In genomic region chr4:184976348-184976747, GRCh38 we compare ENCODE assay signal across 2 cellular contexts. TPM values are rescaled to one million over a fixed set of nuclear protein-coding genes. Genes with fewer than 3 reads are reported as not detected.
"Had no signal": no experiment of that assay in that cellular context is flagged by ENCODE, and none has a peak within 500 bp of the region (broad histone marks: within the 10 kb centered on the region; RNA-seq: fewer than 3 reads in every experiment).

No MANE protein-coding gene starts in this region.

RNA-seq across cellular contexts. Expression of gene HELT, which starts 41.9 kb away (rescaled TPM):
- total RNA-seq: G401, GM12878 had no signal
- polyA plus RNA-seq: GM12878 had no signal
